In genomic region chr2:85439569-85439968, GRCh38 we compare ENCODE assay signal across 3 cellular contexts. TPM values are rescaled to one million over a fixed set of nuclear protein-coding genes. Genes with fewer than 3 reads are reported as not detected.
"Had no signal": no experiment of that assay in that cellular context is flagged by ENCODE, and none has a peak within 500 bp of the region (broad histone marks: within the 10 kb centered on the region; RNA-seq: fewer than 3 reads in every experiment).

No MANE protein-coding gene starts in this region.

RNA-seq across cellular contexts. Expression of gene SH2D6, which starts 21.1 kb away (rescaled TPM):
- total RNA-seq: lower leg skin, mesenteric fat pad, skeletal muscle tissue had no signal
